ENCODE assay signal across 10 cellular contexts in genomic region chr20:6533828-6534388, GRCh38.
DNase-seq lines count a peak whose midpoint lies in the region; TF ChIP-seq lines count a peak whose summit lies in the region.
"Had no signal": no experiment of that assay in that cellular context is flagged by ENCODE, and none has a peak within 500 bp of the region (broad histone marks: within the 10 kb centered on the region; RNA-seq: fewer than 3 reads in every experiment).

No MANE protein-coding gene starts in this region.

- no peaks in the 10 kb centered on the region for H3K27me3 Mint-ChIP-seq in osteocyte (ENCODE audit: unreplicated experiment)

- TF ChIP-seq POLR2A in uterus (IDR thresholded peaks at IDR 0.05), result no peak

- H3K36me3 ChIP-seq in SJSA1 (no peaks in the 10 kb centered on the region), uterus (no peaks in the 10 kb centered on the region)

- DNase-seq in AG10803 (ENCODE audit: low read depth), result peak; percentile 85
- DNase-seq in SJSA1 (ENCODE audit: low read depth in 1 of 2, low spot score in 2 of 2), result peak; percentile 74 to 85
- peak; percentile 26 for DNase-seq in fibroblast of the aortic adventitia (ENCODE audit: low read depth)
- DNase-seq in osteocyte (ENCODE audit: extremely low spot score, unreplicated experiment), result no peak
- DNase-seq in uterus, result no peak
- no peak for DNase-seq in DMS53 treated with DMSO at 0.1 percent for 48 hours (lab: John Stamatoyannopoulos, UW; ENCODE audit: unreplicated experiment)
- no peak for DNase-seq in GM20000 (ENCODE audit: low spot score)
- DNase-seq in GM10266 (ENCODE audit: extremely low spot score), result no peak
- DNase-seq: Calu3, SHP77 treated with DMSO at 0.1 percent for 48 hours had no signal

- no peaks in the 10 kb centered on the region for H3K36me3 Mint-ChIP-seq in osteocyte (ENCODE audit: unreplicated experiment)

- H3K9me3 Mint-ChIP-seq in osteocyte (ENCODE audit: unreplicated experiment), result peaks cover 3% of the 10 kb centered on the region

- H3K4me1 ChIP-seq in SJSA1 (replicated peaks) (peaks cover 35% of the 10 kb centered on the region), uterus (no peaks in the 10 kb centered on the region)

- H3K27ac Mint-ChIP-seq in osteocyte (ENCODE audit: unreplicated experiment), result peak overlapping the region; percentile 70

- H3K4me3 ChIP-seq in AG10803 (ENCODE audit: low read length) (peak overlapping the region; percentile 37), SJSA1 (peak overlapping the region; percentile 38), fibroblast of the aortic adventitia (ENCODE audit: low read depth, low read length) (peak overlapping the region; percentile 15), uterus (no peak overlapping the region)

- intact Hi-C loops in uterus (cut with DNase I; ENCODE audit: low total_unique reads), result no loop called here

- peaks cover 16% of the 10 kb centered on the region for H3K4me1 Mint-ChIP-seq in osteocyte (ENCODE audit: unreplicated experiment)

- 0 out of 2 replicates have a peak, but pooled peaks have one; percentile 7 for TF ChIP-seq CTCF in AG10803 (conservative IDR thresholded peaks at IDR 0.05; ENCODE audit: low read length)
- TF ChIP-seq CTCF in fibroblast of the aortic adventitia (IDR thresholded peaks at IDR 0.05; ENCODE audit: insufficient read depth, low read length), result no peak
- TF ChIP-seq CTCF in osteocyte (IDR thresholded peaks at IDR 0.05), result no peak
- TF ChIP-seq CTCF in uterus (IDR thresholded peaks at IDR 0.05), result no peak
- TF ChIP-seq CTCF in GM20000 (IDR thresholded peaks at IDR 0.05; ENCODE audit: extremely low read depth, missing control alignments), result no peak
- no peak for TF ChIP-seq CTCF in GM10266 (IDR thresholded peaks at IDR 0.05; ENCODE audit: control insufficient read depth, insufficient read depth, low read depth, missing control alignments)

- H3K4me3 Mint-ChIP-seq in osteocyte (ENCODE audit: unreplicated experiment), result peak overlapping the region; percentile 69

- H3K27ac ChIP-seq in SJSA1 (peak overlapping the region; percentile 89), uterus (no peak overlapping the region)

- H3K9me3 ChIP-seq in SJSA1 (replicated peaks) (no peaks in the 10 kb centered on the region), uterus (no peaks in the 10 kb centered on the region)

- H3K27me3 ChIP-seq in SJSA1 (replicated peaks) (no peaks in the 10 kb centered on the region), uterus (no peaks in the 10 kb centered on the region)

Comparison
In these comparisons a context has a peak if more than half of its experiments do, and no peak if none do; other contexts are left out.
1. DNase-seq: peak in AG10803 (single experiment), SJSA1 (2 of 2) and fibroblast of the aortic adventitia (single experiment); none in osteocyte (single experiment), uterus (0 of 2), DMS53 treated with DMSO at 0.1 percent for 48 hours (single experiment), GM20000 (single experiment) and GM10266 (single experiment).
2. H3K4me3 ChIP-seq: peak in AG10803 (single experiment), SJSA1 (single experiment) and fibroblast of the aortic adventitia (single experiment); none in uterus (0 of 2).